ENCODE assay signal across 1 cellular context in genomic region chr1:998905-999796, GRCh38.
TF ChIP-seq lines count a peak whose summit lies in the region.

No MANE protein-coding gene starts in this region.

TF ChIP-seq in GM12878, 131 proteins besides CTCF, POLR2A, EP300 and RAD21:
- no peak for TF ChIP-seq FOXK2 (IDR thresholded peaks at IDR 0.05)
- peak; percentile 88 for TF ChIP-seq GATAD2B (conservative IDR thresholded peaks at IDR 0.05; ENCODE audit: low read depth)
- TF ChIP-seq HDAC6 (IDR thresholded peaks at IDR 0.05; ENCODE audit: unreplicated experiment) = no peak
- TF ChIP-seq HDAC2 (IDR thresholded peaks at IDR 0.05) = no peak
- TF ChIP-seq DPF2 (IDR thresholded peaks at IDR 0.05) = peak; percentile 59; the same call in 1 of the 2 replicates
- peak; percentile 41 for TF ChIP-seq SUZ12 (IDR thresholded peaks at IDR 0.05; ENCODE audit: unreplicated experiment)
- TF ChIP-seq ZSCAN29 (IDR thresholded peaks at IDR 0.05) = peak; percentile 94
- peak; percentile 50 for TF ChIP-seq NR2F1 (conservative IDR thresholded peaks at IDR 0.05)
- TF ChIP-seq LARP7 (IDR thresholded peaks at IDR 0.05) = peak; percentile 70; the same call in 1 of the 2 replicates
- TF ChIP-seq PKNOX1 (IDR thresholded peaks at IDR 0.05) = no peak
- TF ChIP-seq NKRF (conservative IDR thresholded peaks at IDR 0.05) = 0 out of 2 replicates have a peak, but pooled peaks have one; percentile 44
- 0 out of 2 replicates have a peak, but pooled peaks have one; percentile 4 for TF ChIP-seq TCF12 (IDR thresholded peaks at IDR 0.05; ENCODE audit: low read depth, low read length)
- peak in 1 of 2 experiments; percentile 67; a peak in 1 of 4 replicates for TF ChIP-seq BHLHE40 (IDR thresholded peaks at IDR 0.05; ENCODE audit: borderline replicate concordance in 1 of 2, low read depth in 2 of 2, low read length in 1 of 2)
- TF ChIP-seq BACH1 (IDR thresholded peaks at IDR 0.05; ENCODE audit: borderline replicate concordance) = peak; percentile 78; the same call in 1 of the 2 replicates
- TF ChIP-seq IKZF1 (conservative IDR thresholded peaks at IDR 0.05) = peak; percentile 62
- 0 out of 2 replicates have a peak, but pooled peaks have one; percentile 60 for TF ChIP-seq TCF3 (IDR thresholded peaks at IDR 0.05; ENCODE audit: borderline replicate concordance, insufficient read depth, low read depth, low read length)
